ENCODE assay signal across 1 cellular context in genomic region chr1:245154429-245155185, GRCh38.
A peak's percentile ranks its signal among the peaks of the same experiment; 100 is the strongest.
TF ChIP-seq lines count a peak whose summit lies in the region.

TSS of gene KIF26B (plus strand) at chr1:245154985. CDS start at chr1:245155425, 440 bp downstream.

TF ChIP-seq in K562, 482 proteins besides CTCF, POLR2A, EP300 and RAD21 (continues in another document):
- TF ChIP-seq SP2 (IDR thresholded peaks at IDR 0.05; ENCODE audit: extremely low read depth, low read depth, low read length, poor library complexity, severe bottlenecking) (no peak), RREB1 (CRISPR knock-in tag; IDR thresholded peaks at IDR 0.05) (0 out of 2 replicates have a peak, but pooled peaks have one; percentile 29), PBX2 (CRISPR knock-in tag; IDR thresholded peaks at IDR 0.05; ENCODE audit: low read depth) (no peak), PBX2 (tag; conservative IDR thresholded peaks at IDR 0.05; ENCODE audit: low read depth) (no peak), YY1 (IDR thresholded peaks at IDR 0.05; ENCODE audit: borderline replicate concordance in 1 of 3, control insufficient read depth in 1 of 3, extremely low read depth in 1 of 3, insufficient read depth in 3 of 3, insufficient read length in 1 of 3, insufficient replicate concordance in 2 of 3, low read depth in 1 of 3, low read length in 2 of 3) (peak in 1 of 3 experiments; percentile 54), ZNF41 (CRISPR knock-in tag; conservative IDR thresholded peaks at IDR 0.05) (0 out of 2 replicates have a peak, but pooled peaks have one; percentile 24), HMBOX1 (IDR thresholded peaks at IDR 0.05) (no peak), GTF2F1 (IDR thresholded peaks at IDR 0.05; ENCODE audit: low read depth, low read length) (no peak), GABPA (tag; conservative IDR thresholded peaks at IDR 0.05; ENCODE audit: low read depth) (0 out of 2 replicates have a peak, but pooled peaks have one; percentile 5), EWSR1 (IDR thresholded peaks at IDR 0.05; ENCODE audit: borderline replicate concordance, low read depth, partially characterized antibody) (no peak), CBX8 (IDR thresholded peaks at IDR 0.05; ENCODE audit: borderline replicate concordance, extremely low read depth, low read depth, low read length, poor library complexity, severe bottlenecking) (no peak), PTBP1 (IDR thresholded peaks at IDR 0.05; ENCODE audit: low read depth, low read length) (no peak), TEAD1 (CRISPR knock-in tag; IDR thresholded peaks at IDR 0.05) (peak in 1 of 2 experiments; percentile 34; a peak in 1 of 4 replicates), L3MBTL2 (IDR thresholded peaks at IDR 0.05) (peak; percentile 90), KDM1A (IDR thresholded peaks at IDR 0.05) (no peak), RBFOX2 (IDR thresholded peaks at IDR 0.05; ENCODE audit: low read depth, low read length) (peak; percentile 46; the same call in 1 of the 2 replicates), HSF4 (CRISPR knock-in tag; IDR thresholded peaks at IDR 0.05; ENCODE audit: borderline replicate concordance) (no peak), TFAP4 (CRISPR knock-in tag; IDR thresholded peaks at IDR 0.05; ENCODE audit: borderline replicate concordance) (peak; percentile 40; the same call in 1 of the 2 replicates), KDM2B (CRISPR knock-in tag; IDR thresholded peaks at IDR 0.05) (0 out of 2 replicates have a peak, but pooled peaks have one; percentile 5), HINFP (tag; conservative IDR thresholded peaks at IDR 0.05; ENCODE audit: low read depth) (no peak)
- TF ChIP-seq, protein P1, sequence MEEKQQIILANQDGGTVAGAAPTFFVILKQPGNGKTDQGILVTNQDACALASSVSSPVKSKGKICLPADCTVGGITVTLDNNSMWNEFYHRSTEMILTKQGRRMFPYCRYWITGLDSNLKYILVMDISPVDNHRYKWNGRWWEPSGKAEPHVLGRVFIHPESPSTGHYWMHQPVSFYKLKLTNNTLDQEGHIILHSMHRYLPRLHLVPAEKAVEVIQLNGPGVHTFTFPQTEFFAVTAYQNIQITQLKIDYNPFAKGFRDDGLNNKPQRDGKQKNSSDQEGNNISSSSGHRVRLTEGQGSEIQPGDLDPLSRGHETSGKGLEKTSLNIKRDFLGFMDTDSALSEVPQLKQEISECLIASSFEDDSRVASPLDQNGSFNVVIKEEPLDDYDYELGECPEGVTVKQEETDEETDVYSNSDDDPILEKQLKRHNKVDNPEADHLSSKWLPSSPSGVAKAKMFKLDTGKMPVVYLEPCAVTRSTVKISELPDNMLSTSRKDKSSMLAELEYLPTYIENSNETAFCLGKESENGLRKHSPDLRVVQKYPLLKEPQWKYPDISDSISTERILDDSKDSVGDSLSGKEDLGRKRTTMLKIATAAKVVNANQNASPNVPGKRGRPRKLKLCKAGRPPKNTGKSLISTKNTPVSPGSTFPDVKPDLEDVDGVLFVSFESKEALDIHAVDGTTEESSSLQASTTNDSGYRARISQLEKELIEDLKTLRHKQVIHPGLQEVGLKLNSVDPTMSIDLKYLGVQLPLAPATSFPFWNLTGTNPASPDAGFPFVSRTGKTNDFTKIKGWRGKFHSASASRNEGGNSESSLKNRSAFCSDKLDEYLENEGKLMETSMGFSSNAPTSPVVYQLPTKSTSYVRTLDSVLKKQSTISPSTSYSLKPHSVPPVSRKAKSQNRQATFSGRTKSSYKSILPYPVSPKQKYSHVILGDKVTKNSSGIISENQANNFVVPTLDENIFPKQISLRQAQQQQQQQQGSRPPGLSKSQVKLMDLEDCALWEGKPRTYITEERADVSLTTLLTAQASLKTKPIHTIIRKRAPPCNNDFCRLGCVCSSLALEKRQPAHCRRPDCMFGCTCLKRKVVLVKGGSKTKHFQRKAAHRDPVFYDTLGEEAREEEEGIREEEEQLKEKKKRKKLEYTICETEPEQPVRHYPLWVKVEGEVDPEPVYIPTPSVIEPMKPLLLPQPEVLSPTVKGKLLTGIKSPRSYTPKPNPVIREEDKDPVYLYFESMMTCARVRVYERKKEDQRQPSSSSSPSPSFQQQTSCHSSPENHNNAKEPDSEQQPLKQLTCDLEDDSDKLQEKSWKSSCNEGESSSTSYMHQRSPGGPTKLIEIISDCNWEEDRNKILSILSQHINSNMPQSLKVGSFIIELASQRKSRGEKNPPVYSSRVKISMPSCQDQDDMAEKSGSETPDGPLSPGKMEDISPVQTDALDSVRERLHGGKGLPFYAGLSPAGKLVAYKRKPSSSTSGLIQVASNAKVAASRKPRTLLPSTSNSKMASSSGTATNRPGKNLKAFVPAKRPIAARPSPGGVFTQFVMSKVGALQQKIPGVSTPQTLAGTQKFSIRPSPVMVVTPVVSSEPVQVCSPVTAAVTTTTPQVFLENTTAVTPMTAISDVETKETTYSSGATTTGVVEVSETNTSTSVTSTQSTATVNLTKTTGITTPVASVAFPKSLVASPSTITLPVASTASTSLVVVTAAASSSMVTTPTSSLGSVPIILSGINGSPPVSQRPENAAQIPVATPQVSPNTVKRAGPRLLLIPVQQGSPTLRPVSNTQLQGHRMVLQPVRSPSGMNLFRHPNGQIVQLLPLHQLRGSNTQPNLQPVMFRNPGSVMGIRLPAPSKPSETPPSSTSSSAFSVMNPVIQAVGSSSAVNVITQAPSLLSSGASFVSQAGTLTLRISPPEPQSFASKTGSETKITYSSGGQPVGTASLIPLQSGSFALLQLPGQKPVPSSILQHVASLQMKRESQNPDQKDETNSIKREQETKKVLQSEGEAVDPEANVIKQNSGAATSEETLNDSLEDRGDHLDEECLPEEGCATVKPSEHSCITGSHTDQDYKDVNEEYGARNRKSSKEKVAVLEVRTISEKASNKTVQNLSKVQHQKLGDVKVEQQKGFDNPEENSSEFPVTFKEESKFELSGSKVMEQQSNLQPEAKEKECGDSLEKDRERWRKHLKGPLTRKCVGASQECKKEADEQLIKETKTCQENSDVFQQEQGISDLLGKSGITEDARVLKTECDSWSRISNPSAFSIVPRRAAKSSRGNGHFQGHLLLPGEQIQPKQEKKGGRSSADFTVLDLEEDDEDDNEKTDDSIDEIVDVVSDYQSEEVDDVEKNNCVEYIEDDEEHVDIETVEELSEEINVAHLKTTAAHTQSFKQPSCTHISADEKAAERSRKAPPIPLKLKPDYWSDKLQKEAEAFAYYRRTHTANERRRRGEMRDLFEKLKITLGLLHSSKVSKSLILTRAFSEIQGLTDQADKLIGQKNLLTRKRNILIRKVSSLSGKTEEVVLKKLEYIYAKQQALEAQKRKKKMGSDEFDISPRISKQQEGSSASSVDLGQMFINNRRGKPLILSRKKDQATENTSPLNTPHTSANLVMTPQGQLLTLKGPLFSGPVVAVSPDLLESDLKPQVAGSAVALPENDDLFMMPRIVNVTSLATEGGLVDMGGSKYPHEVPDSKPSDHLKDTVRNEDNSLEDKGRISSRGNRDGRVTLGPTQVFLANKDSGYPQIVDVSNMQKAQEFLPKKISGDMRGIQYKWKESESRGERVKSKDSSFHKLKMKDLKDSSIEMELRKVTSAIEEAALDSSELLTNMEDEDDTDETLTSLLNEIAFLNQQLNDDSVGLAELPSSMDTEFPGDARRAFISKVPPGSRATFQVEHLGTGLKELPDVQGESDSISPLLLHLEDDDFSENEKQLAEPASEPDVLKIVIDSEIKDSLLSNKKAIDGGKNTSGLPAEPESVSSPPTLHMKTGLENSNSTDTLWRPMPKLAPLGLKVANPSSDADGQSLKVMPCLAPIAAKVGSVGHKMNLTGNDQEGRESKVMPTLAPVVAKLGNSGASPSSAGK (IDR thresholded peaks at IDR 0.05), result peak; percentile 20
- TF ChIP-seq, protein P2, sequence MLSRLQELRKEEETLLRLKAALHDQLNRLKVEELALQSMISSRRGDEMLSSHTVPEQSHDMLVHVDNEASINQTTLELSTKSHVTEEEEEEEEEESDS (CRISPR knock-in tag; IDR thresholded peaks at IDR 0.05), result no peak
- TF ChIP-seq, protein P3, sequence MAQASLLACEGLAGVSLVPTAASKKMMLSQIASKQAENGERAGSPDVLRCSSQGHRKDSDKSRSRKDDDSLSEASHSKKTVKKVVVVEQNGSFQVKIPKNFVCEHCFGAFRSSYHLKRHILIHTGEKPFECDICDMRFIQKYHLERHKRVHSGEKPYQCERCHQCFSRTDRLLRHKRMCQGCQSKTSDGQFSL (CRISPR knock-in tag; IDR thresholded peaks at IDR 0.05), result 0 out of 2 replicates have a peak, but pooled peaks have one; percentile 24
- TF ChIP-seq, protein P3 (tag; IDR thresholded peaks at IDR 0.05), result no peak
